Comparison of ENCODE assay signal across 11 cellular contexts in the genomic region with DNA sequence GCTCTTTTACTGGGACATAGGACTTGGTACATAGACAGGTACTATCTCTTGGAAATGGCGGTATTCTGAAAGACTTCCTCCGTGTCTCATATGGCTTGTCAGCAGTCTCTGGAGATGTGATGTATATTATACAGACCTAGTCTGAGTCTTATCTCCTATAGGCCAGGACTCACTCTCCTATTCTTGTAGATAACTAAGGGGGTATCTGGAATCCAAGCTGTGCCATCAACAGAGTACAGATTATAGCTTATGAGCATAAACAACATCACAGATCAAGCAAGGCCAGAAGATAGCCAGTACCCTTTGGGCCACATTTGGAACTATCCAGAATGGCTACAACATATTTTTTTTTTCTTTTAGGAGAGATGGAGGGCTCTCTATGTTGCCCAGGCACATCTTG. TPM values are rescaled to one million over a fixed set of nuclear protein-coding genes. Genes with fewer than 3 reads are reported as not detected.
"Had no signal": no experiment of that assay in that cellular context is flagged by ENCODE, and none has a peak within 500 bp of the region (broad histone marks: within the 10 kb centered on the region; RNA-seq: fewer than 3 reads in every experiment).

No MANE protein-coding gene starts in this region.

- FAIRE-seq: H1, H54 had no signal

- H2AFZ ChIP-seq: GM23248, GM23338 had no signal

- ATAC-seq: GM23338, HCT116 had no signal

- H3K9ac ChIP-seq: GM23248 had no signal

- H3K36me3 ChIP-seq: HAP-1 had no signal

- H3K4me2 ChIP-seq: GM23338 had no signal

- H3K27ac ChIP-seq: GM23248 had no signal

- H3K9me3 ChIP-seq: HAP-1 had no signal

- DNase-seq: GM23248, GOT3, H7, H9, HCEC 1CT, HFFc6 had no signal

- H3K4me3 ChIP-seq: GM23248, GM23338, HAP-1 had no signal

- H3K4me1 ChIP-seq: HAP-1 had no signal

RNA-seq across cellular contexts. Expression of a gene that starts 16.1 kb away (rescaled TPM):
- total RNA-seq: HFFc6 had no signal
